1 cellular context compared by ENCODE assay signal in the genomic region with DNA sequence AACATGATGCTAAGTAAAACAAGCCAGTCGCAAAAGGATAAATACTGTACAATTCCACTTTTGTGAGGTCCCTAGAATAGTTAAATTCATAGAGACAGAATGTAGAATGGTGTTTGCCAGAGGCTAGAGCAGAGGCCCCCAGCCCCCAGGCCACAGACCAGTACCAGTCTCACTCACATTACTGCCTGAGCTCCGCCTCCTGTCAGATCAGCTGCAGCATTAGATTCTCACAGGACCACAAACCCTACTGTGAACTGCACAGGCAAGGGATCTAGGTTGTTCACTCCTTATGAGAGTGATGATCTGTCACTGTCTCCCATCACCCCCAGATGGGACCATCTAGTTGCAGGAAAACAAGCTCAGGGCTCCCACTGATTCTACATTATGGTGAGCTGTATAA. TPM values are rescaled to one million over a fixed set of nuclear protein-coding genes. Genes with fewer than 3 reads are reported as not detected.
"Had no signal": no experiment of that assay in that cellular context is flagged by ENCODE, and none has a peak within 500 bp of the region (broad histone marks: within the 10 kb centered on the region; RNA-seq: fewer than 3 reads in every experiment).

No MANE protein-coding gene starts in this region.

RNA-seq across cellular contexts. Expression of gene ATP8B1, which starts 17.5 kb away (rescaled TPM):
- total RNA-seq: activated T-helper 17 cell treated with anti-CD3 and anti-CD28 coated beads, Interleukin-2, amount 50 U/mL, for 72 hours had no signal
